In the genomic region with DNA sequence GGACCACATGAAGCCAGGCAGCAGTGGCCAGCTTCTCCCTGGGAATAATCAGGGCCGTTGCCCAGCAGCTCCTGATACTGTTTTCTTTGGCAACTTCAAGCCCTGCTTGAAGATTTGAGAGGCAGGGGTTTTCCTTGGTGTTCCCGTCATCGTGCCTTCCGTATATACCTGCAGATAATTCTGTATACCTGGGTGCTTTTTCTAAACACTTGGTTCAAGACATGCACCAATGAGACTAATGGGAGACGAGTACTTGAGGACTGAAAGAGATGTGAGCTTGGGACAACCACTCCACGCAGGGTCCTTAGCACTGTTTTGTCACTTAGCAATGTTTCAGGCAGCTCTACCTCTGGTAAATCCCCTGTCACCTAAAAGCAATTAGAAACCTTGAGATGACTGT, we compare ENCODE assay signal across 10 cellular contexts.
"Had no signal": no experiment of that assay in that cellular context is flagged by ENCODE, and none has a peak within 500 bp of the region (broad histone marks: within the 10 kb centered on the region; RNA-seq: fewer than 3 reads in every experiment).

No MANE protein-coding gene starts in this region.

- H3K36me3 ChIP-seq: HAP-1 had no signal

- H3K9ac ChIP-seq: GM23248, KMS-11 had no signal

- H3K4me3 ChIP-seq: GM23248, HAP-1 had no signal

- H3K4me2 ChIP-seq: KMS-11 had no signal

- H2AFZ ChIP-seq: GM23248 had no signal

- H3K9me3 ChIP-seq: HAP-1 had no signal

- H3K27ac ChIP-seq: GM23248, HL-60, KMS-11 had no signal

- ATAC-seq: HCT116 had no signal

- H3K4me1 ChIP-seq: HAP-1 had no signal

- DNase-seq: GM23248, GOT3, H7, HFFc6, IMR-90, KBM-7 had no signal
